ENCODE assay signal across 20 cellular contexts in genomic region chr5:1323803-1324173, GRCh38. TPM values are rescaled to one million over a fixed set of nuclear protein-coding genes. Genes with fewer than 3 reads are reported as not detected.
"Had no signal": no experiment of that assay in that cellular context is flagged by ENCODE, and none has a peak within 500 bp of the region (broad histone marks: within the 10 kb centered on the region; RNA-seq: fewer than 3 reads in every experiment).

No MANE protein-coding gene starts in this region.

- H3K4me1 ChIP-seq: ascending aorta, gastroesophageal sphincter had no signal

- H3K27ac ChIP-seq: ascending aorta, breast epithelium, gastroesophageal sphincter, thyroid gland, vagina had no signal

- H3K9me3 ChIP-seq: ascending aorta, breast epithelium, gastroesophageal sphincter, mucosa of descending colon, thyroid gland, vagina had no signal

- H3K9me3 Mint-ChIP-seq: activated CD8-positive, alpha-beta T cell treated with anti-CD3 and anti-CD28 coated beads for 36 hours; activated naive CD4-positive, alpha-beta T cell treated with anti-CD3 and anti-CD28 coated beads for 36 hours; activated T-helper 17 cell treated with anti-CD3 and anti-CD28 coated beads, Interleukin-2, amount 50 U/mL, for 72 hours; stimulated activated naive B cell treated with anti-CD40 and anti-IgM and Interleukin-4, amounts not matched to agents 10 μg/mL and 1 μg/mL and 100 μg/mL, for 72 hours had no signal

- H3K27me3 ChIP-seq: ascending aorta, breast epithelium, gastroesophageal sphincter, thyroid gland, vagina had no signal

- H3K27ac Mint-ChIP-seq: activated CD8-positive, alpha-beta T cell treated with anti-CD3 and anti-CD28 coated beads for 36 hours; activated naive CD4-positive, alpha-beta T cell treated with anti-CD3 and anti-CD28 coated beads for 36 hours; activated T-helper 17 cell treated with anti-CD3 and anti-CD28 coated beads, Interleukin-2, amount 50 U/mL, for 72 hours; naive thymus-derived CD4-positive, alpha-beta T cell; stimulated activated naive B cell treated with anti-CD40 and anti-IgM and Interleukin-4, amounts not matched to agents 10 μg/mL and 1 μg/mL and 100 μg/mL, for 72 hours had no signal

- H3K4me3 ChIP-seq: ascending aorta, breast epithelium, gastroesophageal sphincter, mucosa of descending colon, thyroid gland, vagina had no signal

- H3K27me3 Mint-ChIP-seq: activated CD8-positive, alpha-beta T cell treated with anti-CD3 and anti-CD28 coated beads for 36 hours; activated T-helper 17 cell treated with anti-CD3 and anti-CD28 coated beads, Interleukin-2, amount 50 U/mL, for 72 hours; naive thymus-derived CD4-positive, alpha-beta T cell; stimulated activated naive B cell treated with anti-CD40 and anti-IgM and Interleukin-4, amounts not matched to agents 10 μg/mL and 1 μg/mL and 100 μg/mL, for 72 hours had no signal

- DNase-seq: activated CD4-positive, alpha-beta T cell treated with anti-CD3 and anti-CD28 coated beads for 4 hours; activated CD8-positive, alpha-beta T cell treated with anti-CD3 and anti-CD28 coated beads for 36 hours; activated naive CD4-positive, alpha-beta T cell treated with anti-CD3 and anti-CD28 coated beads for 36 hours; dermis blood vessel endothelial cell; erythroblast; retina; stimulated activated CD4-positive, alpha-beta T cell treated with anti-CD3 and anti-CD28 coated beads, Interleukin-15, amount 100 ng/mL, for 24 hours; stimulated activated CD4-positive, alpha-beta T cell treated with anti-CD3 and anti-CD28 coated beads, Interleukin-4, amount 100 ng/mL, for 1 hour; stimulated activated naive B cell treated with anti-CD40 and anti-IgM and Interleukin-4, amounts not matched to agents 10 μg/mL and 1 μg/mL and 100 μg/mL, for 72 hours; thyroid gland had no signal

- ATAC-seq: activated CD8-positive, alpha-beta T cell treated with anti-CD3 and anti-CD28 coated beads for 36 hours; activated T-helper 17 cell treated with anti-CD3 and anti-CD28 coated beads, Interleukin-2, amount 50 U/mL, for 72 hours; gastroesophageal sphincter; left lobe of liver; naive thymus-derived CD4-positive, alpha-beta T cell; stimulated activated naive B cell treated with anti-CD40 and anti-IgM and Interleukin-4, amounts not matched to agents 10 μg/mL and 1 μg/mL and 100 μg/mL, for 72 hours had no signal

- H3K4me3 Mint-ChIP-seq: activated CD8-positive, alpha-beta T cell treated with anti-CD3 and anti-CD28 coated beads for 36 hours; activated naive CD4-positive, alpha-beta T cell treated with anti-CD3 and anti-CD28 coated beads for 36 hours; activated T-helper 17 cell treated with anti-CD3 and anti-CD28 coated beads, Interleukin-2, amount 50 U/mL, for 72 hours; naive thymus-derived CD4-positive, alpha-beta T cell; stimulated activated naive B cell treated with anti-CD40 and anti-IgM and Interleukin-4, amounts not matched to agents 10 μg/mL and 1 μg/mL and 100 μg/mL, for 72 hours had no signal

RNA-seq across cellular contexts. Expression of gene TERT, which starts 28.9 kb away (rescaled TPM):
- total RNA-seq: ascending aorta, cerebellum, gastroesophageal sphincter, skeletal muscle tissue, thyroid gland, vagina had no signal
